ENCODE assay signal across 20 cellular contexts in the genomic region with DNA sequence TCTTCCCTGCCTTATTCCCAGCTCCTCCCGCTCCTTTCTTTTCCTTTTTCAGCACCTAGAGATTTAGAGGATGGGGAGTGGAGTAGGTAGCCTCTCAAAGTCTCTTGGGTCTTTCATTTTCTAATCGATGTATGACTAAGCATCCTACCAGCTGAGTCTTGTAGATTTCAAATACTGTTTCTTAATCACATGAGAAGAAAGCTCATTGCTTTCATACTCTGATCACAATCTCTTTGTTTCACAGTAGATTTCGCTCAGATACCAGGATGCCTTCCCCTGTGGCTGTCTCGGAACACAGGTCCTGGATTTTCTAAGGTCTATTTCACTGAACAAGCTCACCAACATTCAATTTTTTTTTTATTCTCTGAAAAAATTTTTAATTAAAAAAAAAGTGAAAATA.
"Had no signal": no experiment of that assay in that cellular context is flagged by ENCODE, and none has a peak within 500 bp of the region (broad histone marks: within the 10 kb centered on the region; RNA-seq: fewer than 3 reads in every experiment).

No MANE protein-coding gene starts in this region.

- H3K4me1 ChIP-seq: adrenal gland, prostate gland, tibial nerve, uterus had no signal

- H3K4me3 ChIP-seq: adrenal gland, prostate gland, right atrium auricular region, tibial nerve, uterus had no signal

- ATAC-seq: activated CD8-positive, alpha-beta T cell treated with anti-CD3 and anti-CD28 coated beads, Interleukin-2, amount 10 ng/mL, durations not matched to agents 7 days and 5 days; activated T-cell treated with anti-CD3 and anti-CD28 coated beads, Interleukin-2, amount 50 U/mL, for 4 hours; esophagus mucosa; left cardiac atrium; naive thymus-derived CD8-positive, alpha-beta T cell had no signal

- H3K4me3 Mint-ChIP-seq: activated CD8-positive, alpha-beta T cell treated with anti-CD3 and anti-CD28 coated beads, Interleukin-2, amount 10 ng/mL, durations not matched to agents 7 days and 5 days; activated T-cell treated with anti-CD3 and anti-CD28 coated beads, Interleukin-2, amount 50 U/mL, for 4 hours; dendritic cell treated with granulocyte-macrophage colony-stimulating factor and Interleukin-4, amounts not matched to agents 40 ng/mL and 50 ng/mL, for 4 days; naive thymus-derived CD8-positive, alpha-beta T cell had no signal

- DNase-seq: activated CD4-positive, alpha-beta T cell treated with anti-CD3 and anti-CD28 coated beads for 48 hours; activated CD8-positive, alpha-beta T cell treated with anti-CD3 and anti-CD28 coated beads, Interleukin-2, amount 10 ng/mL, durations not matched to agents 7 days and 5 days; activated effector memory CD4-positive, alpha-beta T cell treated with Interleukin-2 at 50 U/mL for 16 hours; activated naive CD4-positive, alpha-beta T cell treated with anti-CD3 and anti-CD28 coated beads, Interleukin-2, amount 50 U/mL, for 16 hours; activated T-cell treated with anti-CD3 and anti-CD28 coated beads, Interleukin-2, amount 50 U/mL, for 4 hours; adrenal gland; effector CD8-positive, alpha-beta T cell; left cardiac atrium; naive thymus-derived CD8-positive, alpha-beta T cell; nucleus accumbens; stimulated activated CD4-positive, alpha-beta T cell treated with anti-CD3 and anti-CD28 coated beads, Interleukin-12 subunit alpha, Interleukin-12 subunit beta, amount 100 ng/mL, for 4 hours; stimulated activated CD4-positive, alpha-beta T cell treated with anti-CD3 and anti-CD28 coated beads, Interleukin-1b, Interleukin-23, amount 100 ng/mL, for 48 hours; stimulated activated CD8-positive, alpha-beta memory T cell treated with anti-CD3 and anti-CD28 coated beads, Interleukin-4, amount 100 ng/mL, for 48 hours; stimulated activated naive CD4-positive, alpha-beta T cell treated with Interleukin-2 at 50 U/mL for 16 hours; uterus had no signal

- H3K36me3 ChIP-seq: adrenal gland, prostate gland, right atrium auricular region, uterus had no signal

- H3K9me3 ChIP-seq: adrenal gland, prostate gland, right atrium auricular region, tibial nerve, uterus had no signal

- H3K4me1 Mint-ChIP-seq: naive thymus-derived CD8-positive, alpha-beta T cell had no signal

- H3K27ac ChIP-seq: adrenal gland, prostate gland, right atrium auricular region, tibial nerve had no signal

- H3K27me3 ChIP-seq: adrenal gland, right atrium auricular region, tibial nerve, uterus had no signal

- H3K27me3 Mint-ChIP-seq: dendritic cell treated with granulocyte-macrophage colony-stimulating factor and Interleukin-4, amounts not matched to agents 40 ng/mL and 50 ng/mL, for 4 days; naive thymus-derived CD8-positive, alpha-beta T cell had no signal

- H3K27ac Mint-ChIP-seq: activated CD8-positive, alpha-beta T cell treated with anti-CD3 and anti-CD28 coated beads, Interleukin-2, amount 10 ng/mL, durations not matched to agents 7 days and 5 days; dendritic cell treated with granulocyte-macrophage colony-stimulating factor and Interleukin-4, amounts not matched to agents 40 ng/mL and 50 ng/mL, for 4 days had no signal
